12 cellular contexts compared by ENCODE assay signal in the genomic region with DNA sequence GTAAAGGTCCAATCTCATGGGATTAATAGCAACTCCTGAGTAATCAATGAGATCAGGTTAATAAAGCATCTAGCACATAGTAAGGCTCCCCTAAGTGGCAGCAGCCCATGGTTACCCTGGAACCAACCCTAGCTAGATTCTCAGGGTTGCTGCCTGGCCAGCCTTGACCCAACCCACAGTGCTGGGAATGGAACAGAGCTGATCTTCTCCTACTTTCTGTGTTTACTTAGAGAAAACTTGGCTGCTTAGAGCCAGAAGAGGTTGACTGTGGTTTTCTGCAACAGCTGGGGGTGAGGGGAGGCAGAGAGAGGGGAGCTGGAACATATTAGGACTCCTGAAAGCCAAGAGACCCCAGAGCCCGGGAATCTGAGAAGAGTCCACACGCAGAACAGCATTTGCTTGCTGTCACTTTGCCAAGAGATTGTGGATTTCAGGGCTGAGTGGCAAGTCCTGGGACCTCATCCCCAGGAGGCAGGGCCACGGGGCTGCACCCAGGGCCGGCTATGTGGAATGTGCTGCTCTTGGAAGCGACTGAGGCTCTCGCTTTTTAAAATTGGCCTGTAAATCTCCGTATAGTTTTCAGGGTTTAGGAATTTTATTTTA. TPM values are rescaled to one million over a fixed set of nuclear protein-coding genes. Genes with fewer than 3 reads are reported as not detected.
DNase-seq lines count a peak whose midpoint lies in the region; ATAC-seq and TF ChIP-seq lines count a peak whose summit lies in the region.
"Had no signal": no experiment of that assay in that cellular context is flagged by ENCODE, and none has a peak within 500 bp of the region (broad histone marks: within the 10 kb centered on the region; RNA-seq: fewer than 3 reads in every experiment).

No MANE protein-coding gene starts in this region.

- no peak overlapping the region for H3K4me3 ChIP-seq in GM23338
- no peak overlapping the region for H3K4me3 ChIP-seq in endodermal cell (ENCODE audit: low read length)

- H2AFZ ChIP-seq in GM23338, result peak overlapping the region; percentile 78

- H3K27me3 Mint-ChIP-seq in GM23338 (ENCODE audit: insufficient read depth, low read depth, poor library complexity) (peaks cover 2% of the 10 kb centered on the region), endodermal cell (ENCODE audit: insufficient read depth) (no peaks in the 10 kb centered on the region), HFFc6 (ENCODE audit: insufficient read depth) (peaks cover 9% of the 10 kb centered on the region)

- H4K20me1 ChIP-seq in GM23338 (replicated peaks; ENCODE audit: insufficient read depth), result no peaks in the 10 kb centered on the region

- TF ChIP-seq CTCF in GM23338 (conservative IDR thresholded peaks at IDR 0.05; ENCODE audit: low read depth in 2 of 2) (no peak), endodermal cell (conservative IDR thresholded peaks at IDR 0.05) (no peak), HFFc6 (IDR thresholded peaks at IDR 0.05) (no peak)

- H3K9me3 Mint-ChIP-seq in GM23338 (no peaks in the 10 kb centered on the region), endodermal cell (no peaks in the 10 kb centered on the region), HFFc6 (no peaks in the 10 kb centered on the region)

- WGBS in endodermal cell (ENCODE audit: insufficient coverage in 1 of 2, insufficient read length in 1 of 2), 2 experiments, result 79 to 100% methylated on average over 4 to 7 of the region's 7 CpGs

- H3K9me3 ChIP-seq in endodermal cell (ENCODE audit: control insufficient read depth, low read length), result no peaks in the 10 kb centered on the region

- H3K4me2 ChIP-seq in GM23338, result no peak overlapping the region

- H3F3A ChIP-seq in GM23338 (replicated peaks; ENCODE audit: low read depth), result no peaks in the 10 kb centered on the region

- no peaks in the 10 kb centered on the region; the same call in 1 of the 2 replicates for H3K9me2 ChIP-seq in GM23338 (ENCODE audit: insufficient read depth)

- H3K27ac ChIP-seq in GM23338 (ENCODE audit: low read depth), result no peak overlapping the region
- no peak overlapping the region for H3K27ac ChIP-seq in endodermal cell (ENCODE audit: low read depth, low read length)

- ATAC-seq in GM23338, result peak; percentile 30; the same call in 2 of the 3 replicates
- peak; percentile 47 for ATAC-seq in left lobe of liver
- ATAC-seq in HG02642 (IDR thresholded peaks at IDR 0.05; ENCODE audit: poor library complexity, unreplicated experiment), result no peak

- H3K36me3 Mint-ChIP-seq in GM23338 (ENCODE audit: low read depth) (no peaks in the 10 kb centered on the region), endodermal cell (ENCODE audit: low read depth) (no peaks in the 10 kb centered on the region), HFFc6 (ENCODE audit: low read depth) (no peaks in the 10 kb centered on the region)

- no peaks in the 10 kb centered on the region for H3K36me3 ChIP-seq in GM23338 (ENCODE audit: insufficient read depth)
- no peaks in the 10 kb centered on the region for H3K36me3 ChIP-seq in endodermal cell (ENCODE audit: control insufficient read depth, insufficient read depth, low read length)

- H3K4me3 Mint-ChIP-seq in GM23338 (no peak overlapping the region), endodermal cell (no peak overlapping the region), HFFc6 (no peak overlapping the region)

- no peak overlapping the region for H3K9ac ChIP-seq in endodermal cell (ENCODE audit: extremely low read depth, low read length, poor library complexity, severe bottlenecking)

- H3K27me3 ChIP-seq in GM23338 (ENCODE audit: insufficient read depth) (no peaks in the 10 kb centered on the region), endodermal cell (ENCODE audit: control insufficient read depth, insufficient read depth, low read length, poor library complexity, severe bottlenecking) (no peaks in the 10 kb centered on the region)

- H3K4me1 ChIP-seq in GM23338 (ENCODE audit: insufficient read depth), result peaks cover 17% of the 10 kb centered on the region; the same call in 1 of the 2 replicates
- H3K4me1 ChIP-seq in endodermal cell (ENCODE audit: control insufficient read depth, insufficient read depth, low read length), result peaks cover 31% of the 10 kb centered on the region

- H3K4me1 Mint-ChIP-seq in GM23338 (peaks cover 36% of the 10 kb centered on the region), endodermal cell (peaks cover 43% of the 10 kb centered on the region), HFFc6 (ENCODE audit: low read depth) (peaks cover 39% of the 10 kb centered on the region)

- H3K27ac Mint-ChIP-seq in GM23338 (no peak overlapping the region), endodermal cell (no peak overlapping the region), HFFc6 (no peak overlapping the region)

- no peaks in the 10 kb centered on the region for H3K79me2 ChIP-seq in GM23338 (replicated peaks; ENCODE audit: insufficient read depth)

- no peak for DNase-seq in GM23338 (ENCODE audit: low spot score)
- peak; percentile 67 for DNase-seq in endodermal cell
- DNase-seq in left lobe of liver (ENCODE audit: low spot score), result no peak
- DNase-seq in smooth muscle cell of the brain vasculature (ENCODE audit: low read depth, low spot score), result peak; percentile 57
- no peak for DNase-seq in nucleus accumbens (lab: John Stamatoyannopoulos, UW)
- no peak for DNase-seq in T-helper 2 cell
- DNase-seq in HFFc6, result no peak
- DNase-seq: activated CD4-positive, alpha-beta T cell treated with anti-CD3 and anti-CD28 coated beads, Interleukin-2, amount 50 U/mL, for 48 hours; activated effector memory CD4-positive, alpha-beta T cell treated with anti-CD3 and anti-CD28 coated beads, Interleukin-2, amount 50 U/mL, for 16 hours; NCI-H446 treated with DMSO at 0.1 percent for 48 hours; stimulated activated CD4-positive, alpha-beta T cell treated with anti-CD3 and anti-CD28 coated beads, Interleukin-2, amount 100 ng/mL, for 24 hours had no signal

TF ChIP-seq in GM23338, 12 proteins besides CTCF, POLR2A, EP300 and RAD21:
- TF ChIP-seq CREB1 (CRISPR knock-in tag; IDR thresholded peaks at IDR 0.05; ENCODE audit: low read depth) (no peak), ZNF114 (CRISPR knock-in tag; IDR thresholded peaks at IDR 0.05) (no peak), POLR2AphosphoS5 (IDR thresholded peaks at IDR 0.05; ENCODE audit: low read depth) (no peak)

RNA-seq across cellular contexts. Expression of a gene that starts 22.2 kb away (rescaled TPM):
- 73.6 and 90.7 TPM in 2 replicates for total RNA-seq in GM23338 (2014; rRNA removed; shearing (Covaris generic))
- polyA plus RNA-seq in GM23338 (2016; fragmentation: Nextera tagmentation; extraction: Ambion mirVana), result 18.7 and 20.9 TPM in 2 replicates
- total RNA-seq in endodermal cell (100 to 1,000 TPM; 101 to 111 TPM), left lobe of liver (41.9 TPM)
- polyA plus RNA-seq in endodermal cell (2013, experiment 1 of 2), result 44.3 TPM
- 44.0 TPM for polyA plus RNA-seq in endodermal cell (2013, experiment 2 of 2)
- 10 to 100 TPM; 74.5 to 84.2 (median 77.7) TPM for total RNA-seq in HFFc6 (2021; fragmentation: NEBNext Ultra II Directional; extraction: Animal tissue kit (Norgen Biotek cat#: 25700))

Comparison
In these comparisons a context has a peak if more than half of its experiments do, and no peak if none do; other contexts are left out.
1. DNase-seq: peak in endodermal cell (single experiment) and smooth muscle cell of the brain vasculature (single experiment); none in GM23338 (single experiment), left lobe of liver (single experiment), nucleus accumbens (0 of 56), T-helper 2 cell (0 of 5) and HFFc6 (single experiment).